In the genomic region with DNA sequence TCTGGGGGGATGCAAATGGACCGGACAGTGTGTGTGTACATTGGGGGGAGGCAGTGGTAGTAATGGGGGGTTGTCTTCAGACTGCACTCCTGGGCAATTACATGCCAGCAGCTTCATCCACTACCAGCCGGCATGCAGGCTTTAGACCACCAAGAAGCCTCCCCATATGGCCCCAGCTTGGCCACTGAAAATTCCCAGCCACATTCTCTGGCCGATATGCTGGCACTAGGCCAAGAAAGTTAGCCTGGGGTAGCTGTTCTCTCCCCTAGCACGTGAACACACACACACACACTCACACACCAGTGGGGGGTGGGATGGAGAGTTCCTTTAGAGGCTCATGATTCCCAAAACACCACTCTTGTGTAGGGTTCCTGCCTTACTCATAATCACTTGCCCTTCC, we compare ENCODE assay signal across 1 cellular context.
A peak's percentile ranks its signal among the peaks of the same experiment; 100 is the strongest.
TF ChIP-seq lines count a peak whose summit lies in the region.

No MANE protein-coding gene starts in this region.

TF ChIP-seq in K562, 482 proteins besides CTCF, POLR2A, EP300 and RAD21:
- no peak for TF ChIP-seq EWSR1 (IDR thresholded peaks at IDR 0.05; ENCODE audit: borderline replicate concordance, low read depth, partially characterized antibody)
- TF ChIP-seq ZNF586 (CRISPR knock-in tag; conservative IDR thresholded peaks at IDR 0.05), result no peak
- TF ChIP-seq NFIC (IDR thresholded peaks at IDR 0.05), result peak; percentile 96
- TF ChIP-seq NFIX (CRISPR knock-in tag; IDR thresholded peaks at IDR 0.05; ENCODE audit: low read depth), result peak; percentile 82
- TF ChIP-seq ZNF232 (CRISPR knock-in tag; IDR thresholded peaks at IDR 0.05), result no peak
- no peak for TF ChIP-seq HNRNPLL (IDR thresholded peaks at IDR 0.05; ENCODE audit: low read depth, low read length, poor library complexity, severe bottlenecking)
